Comparison of ENCODE assay signal across 2 cellular contexts in genomic region chr1:17372955-17373354, GRCh38.
A peak's percentile ranks its signal among the peaks of the same experiment; 100 is the strongest.
TF ChIP-seq lines count a peak whose summit lies in the region.

No MANE protein-coding gene starts in this region.

TF ChIP-seq in WTC11, 78 proteins besides CTCF, POLR2A, EP300 and RAD21:
- TF ChIP-seq ZNF121 (CRISPR knock-in tag; IDR thresholded peaks at IDR 0.05) (peak; percentile 73; the same call in 1 of the 2 replicates), IRF2 (CRISPR knock-in tag; IDR thresholded peaks at IDR 0.05; ENCODE audit: borderline replicate concordance, low read depth) (no peak)

TF ChIP-seq in H1, 55 proteins besides CTCF, POLR2A, EP300 and RAD21:
- TF ChIP-seq SIN3A (conservative IDR thresholded peaks at IDR 0.05 in 1 of 2, IDR thresholded peaks at IDR 0.05 in 1 of 2; ENCODE audit: low read depth in 1 of 2, low read length in 2 of 2) (no peak), BACH1 (IDR thresholded peaks at IDR 0.05; ENCODE audit: low read length) (no peak), TAF7 (optimal IDR thresholded peaks at IDR 0.05; ENCODE audit: borderline replicate concordance, low read depth, low read length) (no peak), YY1 (IDR thresholded peaks at IDR 0.05; ENCODE audit: low read depth, low read length) (no peak), HDAC2 (IDR thresholded peaks at IDR 0.05; ENCODE audit: borderline replicate concordance in 1 of 2, low read depth in 2 of 2, low read length in 2 of 2) (no peak), SP1 (IDR thresholded peaks at IDR 0.05; ENCODE audit: low read depth, low read length) (no peak), NANOG (IDR thresholded peaks at IDR 0.05; ENCODE audit: insufficient read depth, low read depth, low read length, poor library complexity, severe bottlenecking) (no peak), KDM5A (IDR thresholded peaks at IDR 0.05; ENCODE audit: low read length) (no peak), SIRT6 (IDR thresholded peaks at IDR 0.05; ENCODE audit: low read length) (no peak), JUND (IDR thresholded peaks at IDR 0.05; ENCODE audit: low read length) (no peak), ZNF274 (IDR thresholded peaks at IDR 0.05; ENCODE audit: borderline replicate concordance, extremely low read depth, low read length) (no peak), RFX5 (IDR thresholded peaks at IDR 0.05; ENCODE audit: borderline replicate concordance, low read depth, low read length) (no peak), TCF12 (IDR thresholded peaks at IDR 0.05; ENCODE audit: low read depth, low read length) (no peak), RNF2 (IDR thresholded peaks at IDR 0.05; ENCODE audit: borderline replicate concordance, low read depth, low read length, missing control alignments, poor library complexity, severe bottlenecking) (no peak), SP2 (IDR thresholded peaks at IDR 0.05; ENCODE audit: low read length) (no peak), POU5F1 (IDR thresholded peaks at IDR 0.05; ENCODE audit: low read depth, low read length) (no peak), SIX5 (IDR thresholded peaks at IDR 0.05; ENCODE audit: low read depth, low read length) (no peak), CBX8 (IDR thresholded peaks at IDR 0.05; ENCODE audit: borderline replicate concordance, low read depth, low read length) (no peak)
